30 cellular contexts compared by ENCODE assay signal in genomic region chr13:58843071-58843470, GRCh38.
"Had no signal": no experiment of that assay in that cellular context is flagged by ENCODE, and none has a peak within 500 bp of the region (broad histone marks: within the 10 kb centered on the region; RNA-seq: fewer than 3 reads in every experiment).

No MANE protein-coding gene starts in this region.

- FAIRE-seq: endometrium, urothelium cell line had no signal

- H3K27ac Mint-ChIP-seq: dendritic cell treated with granulocyte-macrophage colony-stimulating factor and Interleukin-4, amounts not matched to agents 40 ng/mL and 50 ng/mL, for 4 days; mesothelial cell of epicardium; naive B cell; natural killer cell treated with Interleukin-12 subunit alpha and Interleukin-12 subunit beta and Interleukin-15 and Interleukin-18, amount 100 ng/mL, for 72 hours; stimulated activated naive B cell treated with anti-CD40 and anti-IgM and Interleukin-4, amounts not matched to agents 10 μg/mL and 1 μg/mL and 100 μg/mL, for 72 hours; stimulated activated naive CD8-positive, alpha-beta T cell treated with anti-CD3 and anti-CD28 coated beads, Interleukin-15, Interleukin-2, amounts not matched to agents 100 ng/mL and 50 ng/mL, for 24 hours had no signal

- H3K27me3 ChIP-seq: colonic mucosa, esophagus squamous epithelium, ovary, sigmoid colon, spleen, tibial nerve, upper lobe of left lung had no signal

- H3K4me3 Mint-ChIP-seq: central memory CD8-positive, alpha-beta T cell; dendritic cell treated with granulocyte-macrophage colony-stimulating factor and Interleukin-4, amounts not matched to agents 40 ng/mL and 50 ng/mL, for 4 days; mesothelial cell of epicardium; naive B cell; natural killer cell treated with Interleukin-12 subunit alpha and Interleukin-12 subunit beta and Interleukin-15 and Interleukin-18, amount 100 ng/mL, for 72 hours; neural crest cell; stimulated activated naive B cell treated with anti-CD40 and anti-IgM and Interleukin-4, amounts not matched to agents 10 μg/mL and 1 μg/mL and 100 μg/mL, for 72 hours; stimulated activated naive CD8-positive, alpha-beta T cell treated with anti-CD3 and anti-CD28 coated beads, Interleukin-15, Interleukin-2, amounts not matched to agents 100 ng/mL and 50 ng/mL, for 24 hours had no signal

- DNase-seq: colonic mucosa; effector memory CD4-positive, alpha-beta T cell; erythroblast; esophagus squamous epithelium; foreskin melanocyte; kidney glomerular epithelial cell; left colon; left ventricle myocardium superior; lower lobe of right lung; mucosa of descending colon; naive B cell; nucleus accumbens; ovary; posterior cingulate gyrus; psoas muscle; right cardiac atrium; sigmoid colon; spleen; stimulated activated naive B cell treated with anti-CD40 and anti-IgM and Interleukin-4, amounts not matched to agents 10 μg/mL and 1 μg/mL and 100 μg/mL, for 72 hours; upper lobe of left lung had no signal

- H3K4me1 ChIP-seq: colonic mucosa, esophagus squamous epithelium, lower lobe of right lung, psoas muscle, sigmoid colon, spleen, tibial nerve, upper lobe of left lung had no signal

- H3K36me3 Mint-ChIP-seq: naive B cell; stimulated activated naive B cell treated with anti-CD40 and anti-IgM and Interleukin-4, amounts not matched to agents 10 μg/mL and 1 μg/mL and 100 μg/mL, for 72 hours had no signal

- H3K9me3 ChIP-seq: colonic mucosa, ovary, psoas muscle had no signal

- H3K4me3 ChIP-seq: colonic mucosa, esophagus squamous epithelium, lower lobe of right lung, mucosa of descending colon, ovary, psoas muscle, sigmoid colon, spleen, thoracic aorta, tibial nerve, upper lobe of left lung had no signal

- H3K4me1 Mint-ChIP-seq: central memory CD8-positive, alpha-beta T cell; mesothelial cell of epicardium; naive B cell; neural crest cell; stimulated activated naive B cell treated with anti-CD40 and anti-IgM and Interleukin-4, amounts not matched to agents 10 μg/mL and 1 μg/mL and 100 μg/mL, for 72 hours had no signal

- H3K27ac ChIP-seq: colonic mucosa, esophagus squamous epithelium, lower lobe of right lung, ovary, psoas muscle, sigmoid colon, spleen, thoracic aorta, tibial nerve, upper lobe of left lung had no signal

- H3K27me3 Mint-ChIP-seq: central memory CD8-positive, alpha-beta T cell; dendritic cell treated with granulocyte-macrophage colony-stimulating factor and Interleukin-4, amounts not matched to agents 40 ng/mL and 50 ng/mL, for 4 days; naive B cell; natural killer cell treated with Interleukin-12 subunit alpha and Interleukin-12 subunit beta and Interleukin-15 and Interleukin-18, amount 100 ng/mL, for 72 hours; stimulated activated naive B cell treated with anti-CD40 and anti-IgM and Interleukin-4, amounts not matched to agents 10 μg/mL and 1 μg/mL and 100 μg/mL, for 72 hours; stimulated activated naive CD8-positive, alpha-beta T cell treated with anti-CD3 and anti-CD28 coated beads, Interleukin-15, Interleukin-2, amounts not matched to agents 100 ng/mL and 50 ng/mL, for 24 hours had no signal

- H3K36me3 ChIP-seq: colonic mucosa, esophagus squamous epithelium, lower lobe of right lung, ovary, sigmoid colon, spleen, thoracic aorta, tibial nerve, upper lobe of left lung had no signal
